In genomic region chr21:31668651-31669491, GRCh38 we compare ENCODE assay signal across 1 cellular context.
TF ChIP-seq lines count a peak whose summit lies in the region.

No MANE protein-coding gene starts in this region.

TF ChIP-seq in HEK293, 187 proteins besides CTCF, POLR2A, EP300 and RAD21 (continued from another document):
- TF ChIP-seq ZSCAN4 (tag by site-specific recombination; IDR thresholded peaks at IDR 0.05), result no peak
- TF ChIP-seq ZNF362 (tag by site-specific recombination; IDR thresholded peaks at IDR 0.05), result no peak
- no peak for TF ChIP-seq IKZF3 (tag by site-specific recombination; IDR thresholded peaks at IDR 0.05)
- TF ChIP-seq ZNF580 (tag by site-specific recombination; IDR thresholded peaks at IDR 0.05), result no peak
- TF ChIP-seq ZNF280D (tag by site-specific recombination; IDR thresholded peaks at IDR 0.05), result no peak
- 0 out of 2 replicates have a peak, but pooled peaks have one; percentile 14 for TF ChIP-seq ZNF350 (tag by site-specific recombination; IDR thresholded peaks at IDR 0.05)
- TF ChIP-seq ZBTB8A (tag by site-specific recombination; IDR thresholded peaks at IDR 0.05), result peak; percentile 18; the same call in 1 of the 2 replicates
- peak; percentile 36; the same call in 1 of the 2 replicates for TF ChIP-seq OSR2 (tag by site-specific recombination; IDR thresholded peaks at IDR 0.05)
- no peak for TF ChIP-seq ZNF692 (tag by site-specific recombination; IDR thresholded peaks at IDR 0.05)
- TF ChIP-seq ZNF529 (tag by site-specific recombination; IDR thresholded peaks at IDR 0.05; ENCODE audit: insufficient replicate concordance), result peak; percentile 2
- no peak for TF ChIP-seq ZNF571 (tag by site-specific recombination; IDR thresholded peaks at IDR 0.05)
- TF ChIP-seq ZNF837 (tag by site-specific recombination; IDR thresholded peaks at IDR 0.05), result no peak
- TF ChIP-seq ZNF664 (tag by site-specific recombination; IDR thresholded peaks at IDR 0.05), result 0 out of 2 replicates have a peak, but pooled peaks have one; percentile 9
- 0 out of 2 replicates have a peak, but pooled peaks have one; percentile 55 for TF ChIP-seq SCRT1 (tag by site-specific recombination; IDR thresholded peaks at IDR 0.05; ENCODE audit: borderline replicate concordance)
- 0 out of 2 replicates have a peak, but pooled peaks have one; percentile 38 for TF ChIP-seq BCL11B (tag by site-specific recombination; IDR thresholded peaks at IDR 0.05; ENCODE audit: low read depth)
- no peak for TF ChIP-seq SETDB1 (IDR thresholded peaks at IDR 0.05; ENCODE audit: insufficient read length, low read length)
- no peak for TF ChIP-seq ZNF548 (tag by site-specific recombination; IDR thresholded peaks at IDR 0.05)
- TF ChIP-seq ZFP37 (tag by site-specific recombination; IDR thresholded peaks at IDR 0.05), result no peak
- TF ChIP-seq ZNF670 (tag by site-specific recombination; IDR thresholded peaks at IDR 0.05; ENCODE audit: low read depth), result no peak
- peak; percentile 64; the same call in 1 of the 2 replicates for TF ChIP-seq PRDM1 (tag by site-specific recombination; IDR thresholded peaks at IDR 0.05)
- no peak for TF ChIP-seq TRIM28 (IDR thresholded peaks at IDR 0.05; ENCODE audit: borderline replicate concordance, low read length)
- TF ChIP-seq ZXDB (tag by site-specific recombination; IDR thresholded peaks at IDR 0.05), result peak; percentile 50; the same call in 1 of the 2 replicates
- TF ChIP-seq PRDM4 (tag by site-specific recombination; IDR thresholded peaks at IDR 0.05), result peak; percentile 94
- no peak for TF ChIP-seq GFI1B (tag by site-specific recombination; IDR thresholded peaks at IDR 0.05)
- TF ChIP-seq ZNF629 (tag by site-specific recombination; IDR thresholded peaks at IDR 0.05), result peak; percentile 41; the same call in 1 of the 2 replicates
- no peak; the same call in 1 of the 2 replicates for TF ChIP-seq ZNF366 (tag by site-specific recombination; conservative IDR thresholded peaks at IDR 0.05)
- 0 out of 2 replicates have a peak, but pooled peaks have one; percentile 21 for TF ChIP-seq OVOL3 (tag by site-specific recombination; IDR thresholded peaks at IDR 0.05)
- peak; percentile 68; the same call in 1 of the 2 replicates for TF ChIP-seq SP7 (tag by site-specific recombination; IDR thresholded peaks at IDR 0.05)
- peak; percentile 72 for TF ChIP-seq FEZF1 (tag by site-specific recombination; IDR thresholded peaks at IDR 0.05)
- peak; percentile 75; the same call in 1 of the 2 replicates for TF ChIP-seq GLI2 (tag by site-specific recombination; IDR thresholded peaks at IDR 0.05; ENCODE audit: borderline replicate concordance, low read depth)
- TF ChIP-seq ZNF561 (tag by site-specific recombination; IDR thresholded peaks at IDR 0.05; ENCODE audit: borderline replicate concordance), result 0 out of 2 replicates have a peak, but pooled peaks have one; percentile 11
- no peak for TF ChIP-seq RBAK (tag by site-specific recombination; IDR thresholded peaks at IDR 0.05)
- TF ChIP-seq ZNF610 (tag by site-specific recombination; IDR thresholded peaks at IDR 0.05; ENCODE audit: borderline replicate concordance), result no peak
- no peak; the same call in 1 of the 2 replicates for TF ChIP-seq ZEB2 (tag by site-specific recombination; IDR thresholded peaks at IDR 0.05)
- no peak for TF ChIP-seq HIC1 (tag by site-specific recombination; IDR thresholded peaks at IDR 0.05)
- no peak for TF ChIP-seq ZNF175 (tag by site-specific recombination; IDR thresholded peaks at IDR 0.05)
TF ChIP-seq in HEK293: peak in this region for 21.
